In genomic region chr16:84605339-84605848, GRCh38 we compare ENCODE assay signal across 15 cellular contexts. TPM values are rescaled to one million over a fixed set of nuclear protein-coding genes. Genes with fewer than 3 reads are reported as not detected.
DNase-seq lines count a peak whose midpoint lies in the region; ATAC-seq, FAIRE-seq and TF ChIP-seq lines count a peak whose summit lies in the region.
"Had no signal": no experiment of that assay in that cellular context is flagged by ENCODE, and none has a peak within 500 bp of the region (broad histone marks: within the 10 kb centered on the region; RNA-seq: fewer than 3 reads in every experiment).

No MANE protein-coding gene starts in this region.

- TF ChIP-seq CTCF in MCF 10A (IDR thresholded peaks at IDR 0.05; ENCODE audit: unreplicated experiment): no peak
- TF ChIP-seq CTCF in breast epithelium (IDR thresholded peaks at IDR 0.05): no peak
- no peak for TF ChIP-seq CTCF in RWPE2 (IDR thresholded peaks at IDR 0.05; ENCODE audit: poor library complexity, severe bottlenecking)
- no peak for TF ChIP-seq CTCF in H1 (IDR thresholded peaks at IDR 0.05; ENCODE audit: control extremely low read depth in 1 of 3, insufficient read depth in 1 of 3, low read depth in 1 of 3, low read length in 3 of 3)
- no peak for TF ChIP-seq CTCF in thyroid gland (IDR thresholded peaks at IDR 0.05)

- peaks cover 0 to 64% of the 10 kb centered on the region in 2 experiments; a peak in 2 of 4 replicates for H3K79me2 ChIP-seq in H1 (ENCODE audit: control insufficient read depth in 1 of 2, insufficient read depth in 2 of 2, low read length in 2 of 2)

- H2BK5ac ChIP-seq in H1 (ENCODE audit: low read depth, low read length): no peak overlapping the region

- H2BK20ac ChIP-seq in H1 (ENCODE audit: low read length): no peak overlapping the region

- H3K4me2 ChIP-seq in H1 (ENCODE audit: insufficient read depth in 1 of 2, low read depth in 2 of 2, low read length in 2 of 2): 0 out of 4 replicates have a peak overlapping the region, but pooled peaks of 1 of the 2 experiments have one; percentile 27

- H4K5ac ChIP-seq in H1 (ENCODE audit: insufficient read length, low read depth, low read length): no peak overlapping the region

- no peak overlapping the region for H3K56ac ChIP-seq in H1 (replicated peaks; ENCODE audit: insufficient read length, low read depth, low read length)

- no peaks in the 10 kb centered on the region for H3K27me3 Mint-ChIP-seq in MCF 10A (ENCODE audit: insufficient read depth, unreplicated experiment)

- no peak overlapping the region for H2AFZ ChIP-seq in H1 (ENCODE audit: low read length)

- H2BK12ac ChIP-seq in H1 (ENCODE audit: low read depth, low read length): no peak overlapping the region

- ATAC-seq in RWPE2 (ENCODE audit: low read depth) (no peak), GM19397 (IDR thresholded peaks at IDR 0.05; ENCODE audit: unreplicated experiment) (no peak), HG03469 (IDR thresholded peaks at IDR 0.05; ENCODE audit: unreplicated experiment) (no peak)

- intact Hi-C loops in MCF 10A (cut with micrococcal nuclease): no loop called here
- intact Hi-C loops in breast epithelium (cut with DNase I; ENCODE audit: low total_unique reads): no loop called here
- intact Hi-C loops in thyroid gland (cut with DNase I): no loop called here

- H3K4me1 ChIP-seq in breast epithelium: no peaks in the 10 kb centered on the region
- H3K4me1 ChIP-seq in RWPE2 (ENCODE audit: insufficient read depth, poor library complexity, severe bottlenecking): peaks cover 22% of the 10 kb centered on the region
- H3K4me1 ChIP-seq in H1 (replicated peaks in 1 of 4; ENCODE audit: control insufficient read depth in 3 of 4, insufficient read depth in 4 of 4, low read length in 3 of 4): peaks cover 3 to 27% (median 17%) of the 10 kb centered on the region in 4 experiments
- H3K4me1 ChIP-seq in thyroid gland: peaks cover 27 to 50% of the 10 kb centered on the region in 2 donors

- no peak overlapping the region for H4K91ac ChIP-seq in H1 (replicated peaks; ENCODE audit: insufficient read length, low read length)

- FAIRE-seq in H1 (lab: Jason Lieb, UNC): no peak
- FAIRE-seq: colon, keratinocyte had no signal

- DNase-seq in MCF 10A (ENCODE audit: unreplicated experiment): peak; percentile 30
- no peak for DNase-seq in breast epithelium (ENCODE audit: low spot score in 2 of 2)
- no peak for DNase-seq in RWPE2 (ENCODE audit: low spot score)
- no peak for DNase-seq in H1 (ENCODE audit: low read depth in 1 of 2, low spot score in 2 of 2)
- peak; percentile 44 to 67 for DNase-seq in thyroid gland
- DNase-seq in activated effector memory CD4-positive, alpha-beta T cell treated with anti-CD3 and anti-CD28 coated beads, Interleukin-2, amount 50 U/mL, for 16 hours: no peak
- DNase-seq: amniotic stem cell, DMS153, NCI-H2107, SJCRH30 had no signal

- CTCF ChIA-PET in MCF 10A (lab: Yijun Ruan, JAX) (no interaction called here), H1 (lab: Charles Lee; ENCODE audit: partially characterized antibody) (interaction anchor here (0.9 to 1.4 kb wide), 3 partner anchors 10 to 134 kb away, joined by 3 to 5 read pairs (median 4); no protein-coding TSS in a partner anchor)

- H4K20me1 ChIP-seq in H1 (replicated peaks in 1 of 2; ENCODE audit: control insufficient read depth in 1 of 2, insufficient read depth in 2 of 2, low read length in 2 of 2): peaks cover 17 to 22% of the 10 kb centered on the region in 2 experiments

- H4K8ac ChIP-seq in H1 (ENCODE audit: extremely low read depth, insufficient read depth, low read length): no peak overlapping the region

- no peak for TF ChIP-seq EP300 in H1 (IDR thresholded peaks at IDR 0.05; ENCODE audit: borderline replicate concordance in 1 of 2, low read depth in 2 of 2, low read length in 2 of 2)

- 0 out of 2 replicates have a peak, but pooled peaks cover 2% of the 10 kb centered on the region for H3K23me2 ChIP-seq in H1 (ENCODE audit: low read depth, low read length)

- no TSS peak for BruUV-seq in MCF 10A (replicated peaks; lab: Mats Ljungman, UMichigan)

- TF ChIP-seq RAD21 in H1 (IDR thresholded peaks at IDR 0.05 in 1 of 2, conservative IDR thresholded peaks at IDR 0.05 in 1 of 2; ENCODE audit: low read depth in 2 of 2, low read length in 2 of 2): no peak

- H3K27me3 ChIP-seq in breast epithelium (no peaks in the 10 kb centered on the region), RWPE2 (ENCODE audit: insufficient read depth, poor library complexity, severe bottlenecking) (no peaks in the 10 kb centered on the region), H1 (replicated peaks in 1 of 4; ENCODE audit: control insufficient read depth in 3 of 4, extremely low read depth in 1 of 4, insufficient read depth in 3 of 4, low read length in 3 of 4) (peaks cover 0 to 3% (median 1%) of the 10 kb centered on the region in 4 experiments; a peak in 3 of 7 replicates), thyroid gland (no peaks in the 10 kb centered on the region)
- H3K27me3 ChIP-seq: SJCRH30 had no signal

- H3K27ac ChIP-seq in breast epithelium (no peak overlapping the region), RWPE2 (ENCODE audit: poor library complexity, severe bottlenecking) (peak overlapping the region; percentile 57), H1 (ENCODE audit: low read depth, low read length) (no peak overlapping the region), thyroid gland (peak overlapping the region; percentile 64 to 82 (median 81))
- H3K27ac ChIP-seq: epithelial cell of prostate, SJCRH30 had no signal

- no peak overlapping the region for H2BK120ac ChIP-seq in H1 (replicated peaks; ENCODE audit: low read depth, low read length)

- H2AK5ac ChIP-seq in H1 (ENCODE audit: low read depth, low read length): no peak overlapping the region

- H3K36me3 ChIP-seq in breast epithelium: no peaks in the 10 kb centered on the region
- peaks cover 64% of the 10 kb centered on the region for H3K36me3 ChIP-seq in RWPE2 (ENCODE audit: low read depth)
- H3K36me3 ChIP-seq in H1 (ENCODE audit: control insufficient read depth in 2 of 4, insufficient read depth in 4 of 4, low read length in 3 of 4): no peaks in the 10 kb centered on the region
- no peaks in the 10 kb centered on the region for H3K36me3 ChIP-seq in thyroid gland
- H3K36me3 ChIP-seq: SJCRH30 had no signal

- H3K4me1 Mint-ChIP-seq in MCF 10A (ENCODE audit: insufficient read depth, unreplicated experiment): peaks cover 10% of the 10 kb centered on the region

- H3K79me1 ChIP-seq in H1 (ENCODE audit: low read depth, low read length): peaks cover 13% of the 10 kb centered on the region

- no peaks in the 10 kb centered on the region for H3K9me3 ChIP-seq in breast epithelium
- H3K9me3 ChIP-seq in RWPE2 (ENCODE audit: severe bottlenecking): peaks cover 8% of the 10 kb centered on the region
- H3K9me3 ChIP-seq in H1 (ENCODE audit: insufficient read depth in 2 of 2, low read depth in 1 of 2, low read length in 1 of 2): peaks cover 3 to 7% of the 10 kb centered on the region in 2 experiments; a peak in 2 of 4 replicates
- no peaks in the 10 kb centered on the region for H3K9me3 ChIP-seq in thyroid gland

- WGBS in H1 (ENCODE audit: extremely low coverage in 1 of 2, insufficient coverage in 1 of 2, insufficient read length in 1 of 2, insufficient replicate concordance in 2 of 2, low coverage in 1 of 2, low lambda C conversion rate in 2 of 2, missing lambda C conversion rate in 1 of 2), 2 experiments: 91% methylated on average over 6 of the region's 6 CpGs; no CpG with 5 or more reads in 1 of the 2 experiments
- 80 to 86% methylated on average over 6 of the region's 6 CpGs for WGBS in thyroid gland, 2 donors

- no peak overlapping the region for H3K4me3 Mint-ChIP-seq in MCF 10A (ENCODE audit: unreplicated experiment)

- no peak overlapping the region for H3K18ac ChIP-seq in H1 (ENCODE audit: extremely low read depth, low read length)

- TF ChIP-seq POLR2A in breast epithelium (IDR thresholded peaks at IDR 0.05): no peak
- no peak for TF ChIP-seq POLR2A in H1 (IDR thresholded peaks at IDR 0.05; ENCODE audit: control extremely low read depth in 1 of 2, low read depth in 2 of 2, low read length in 2 of 2)
- TF ChIP-seq POLR2A in thyroid gland (IDR thresholded peaks at IDR 0.05): no peak

- POLR2A ChIA-PET in MCF 10A (lab: Yijun Ruan, JAX) (interaction anchor here (0.7 kb wide), 1 partner anchor 10 kb away, joined by 3 read pairs; no protein-coding TSS in a partner anchor), H1 (lab: Charles Lee; ENCODE audit: partially characterized antibody) (interaction anchor here (1.3 to 2.4 kb wide), 2 partner anchors 9 to 11 kb away, joined by 4 to 11 read pairs; no protein-coding TSS in a partner anchor)

- H3K4me3 ChIP-seq in breast epithelium (no peak overlapping the region), RWPE2 (ENCODE audit: severe bottlenecking) (no peak overlapping the region), H1 (ENCODE audit: extremely low read depth in 1 of 4, insufficient read depth in 2 of 4, low read depth in 3 of 4, low read length in 4 of 4) (no peak overlapping the region), thyroid gland (replicated peaks in 1 of 3) (no peak overlapping the region)
- H3K4me3 ChIP-seq: SJCRH30 had no signal

- peaks cover 6% of the 10 kb centered on the region for H3K36me3 Mint-ChIP-seq in MCF 10A (ENCODE audit: insufficient read depth, unreplicated experiment)

- no peak overlapping the region for H3K14ac ChIP-seq in H1 (ENCODE audit: insufficient read length)

- H3K9me3 Mint-ChIP-seq in MCF 10A (ENCODE audit: unreplicated experiment): no peaks in the 10 kb centered on the region

- no peak overlapping the region for H3K27ac Mint-ChIP-seq in MCF 10A (ENCODE audit: low read depth, unreplicated experiment)

- H3K9ac ChIP-seq in H1 (replicated peaks in 1 of 4; ENCODE audit: extremely low read depth in 1 of 4, low read depth in 3 of 4, low read length in 3 of 4): no peak overlapping the region

- no peak overlapping the region for H2BK15ac ChIP-seq in H1 (ENCODE audit: low read length)

- no peak overlapping the region for H3K23ac ChIP-seq in H1 (ENCODE audit: insufficient read length)

- H3K4ac ChIP-seq in H1 (replicated peaks; ENCODE audit: insufficient read length, low read depth, low read length): no peak overlapping the region

RNA-seq across cellular contexts. Expression of gene COTL1, which starts 12.5 kb away (rescaled TPM):
- total RNA-seq in MCF 10A (2022) (151 and 269 TPM in 2 replicates), breast epithelium (10 to 100 TPM; 22.0 to 49.2 (median 44.6) TPM), thyroid gland (10 to 100 TPM; 26.0 to 39.7 (median 31.4) TPM)
- 183 TPM in 2 replicates for total RNA-seq in H1 (2021; fragmentation: NEBNext Ultra II Directional; extraction: Animal tissue kit (Norgen Biotek cat#: 25700))
- polyA plus RNA-seq in H1 (2011; rRNA removed): 59.2 and 89.0 TPM in 2 replicates
- polyA plus RNA-seq in H1 (2011; cell fraction: cytosol; rRNA removed): 69.0 TPM
- 66.9 TPM for polyA plus RNA-seq in H1 (2011; cell fraction: nucleus; rRNA removed)
- polyA plus RNA-seq in H1 (2012, experiment 1 of 2): 130 to 155 TPM (median 146 TPM) in 4 replicates
- polyA plus RNA-seq in H1 (2012, experiment 2 of 2): 218 TPM
- polyA plus RNA-seq in H1 (2013, experiment 1 of 2): 116 TPM
- polyA plus RNA-seq in H1 (2013, experiment 2 of 2): 122 TPM
- 20.0 and 39.8 TPM in 2 replicates for polyA minus RNA-seq in H1 (2011; rRNA and poly(A)+ RNA removed)
- 41.8 TPM for polyA minus RNA-seq in H1 (2011; cell fraction: cytosol; rRNA and poly(A)+ RNA removed)
- polyA minus RNA-seq in H1 (2011; cell fraction: nucleus; rRNA and poly(A)+ RNA removed): 27.7 TPM

RNA-seq across cellular contexts. Expression of gene KLHL36, which starts 42.9 kb away (rescaled TPM):
- total RNA-seq in MCF 10A (2022) (38.4 and 41.9 TPM in 2 replicates), breast epithelium (10 to 100 TPM; 51.5 to 61.4 (median 59.4) TPM), thyroid gland (100 to 1,000 TPM in 1 of 4 donors, 10 to 100 TPM in 3; 61.7 to 107 (median 78.0) TPM)
- 33.6 and 35.3 TPM in 2 replicates for total RNA-seq in H1 (2021; fragmentation: NEBNext Ultra II Directional; extraction: Animal tissue kit (Norgen Biotek cat#: 25700))
- 22.9 and 33.7 TPM in 2 replicates for polyA plus RNA-seq in H1 (2011; rRNA removed)
- 25.1 TPM for polyA plus RNA-seq in H1 (2011; cell fraction: cytosol; rRNA removed)
- 34.8 TPM for polyA plus RNA-seq in H1 (2011; cell fraction: nucleus; rRNA removed)
- polyA plus RNA-seq in H1 (2012, experiment 1 of 2): 16.3 to 22.6 TPM (median 21.6 TPM) in 4 replicates
- polyA plus RNA-seq in H1 (2012, experiment 2 of 2): 13.3 TPM
- 14.7 TPM for polyA plus RNA-seq in H1 (2013, experiment 1 of 2)
- 14.9 TPM for polyA plus RNA-seq in H1 (2013, experiment 2 of 2)
- polyA minus RNA-seq in H1 (2011; rRNA and poly(A)+ RNA removed): 48.3 and 51.7 TPM in 2 replicates
- polyA minus RNA-seq in H1 (2011; cell fraction: cytosol; rRNA and poly(A)+ RNA removed): 40.4 TPM
- 30.4 TPM for polyA minus RNA-seq in H1 (2011; cell fraction: nucleus; rRNA and poly(A)+ RNA removed)

Comparison
In these comparisons a context has a peak if more than half of its experiments do, and no peak if none do; other contexts are left out.
1. DNase-seq: peak in MCF 10A (single experiment) and thyroid gland (2 of 2); none in breast epithelium (0 of 2), RWPE2 (single experiment), H1 (0 of 2) and activated effector memory CD4-positive, alpha-beta T cell treated with anti-CD3 and anti-CD28 coated beads, Interleukin-2, amount 50 U/mL, for 16 hours (single experiment).
2. H3K27ac ChIP-seq: peak in RWPE2 (single experiment) and thyroid gland (3 of 3); none in breast epithelium (0 of 2) and H1 (single experiment).